In the genomic region with DNA sequence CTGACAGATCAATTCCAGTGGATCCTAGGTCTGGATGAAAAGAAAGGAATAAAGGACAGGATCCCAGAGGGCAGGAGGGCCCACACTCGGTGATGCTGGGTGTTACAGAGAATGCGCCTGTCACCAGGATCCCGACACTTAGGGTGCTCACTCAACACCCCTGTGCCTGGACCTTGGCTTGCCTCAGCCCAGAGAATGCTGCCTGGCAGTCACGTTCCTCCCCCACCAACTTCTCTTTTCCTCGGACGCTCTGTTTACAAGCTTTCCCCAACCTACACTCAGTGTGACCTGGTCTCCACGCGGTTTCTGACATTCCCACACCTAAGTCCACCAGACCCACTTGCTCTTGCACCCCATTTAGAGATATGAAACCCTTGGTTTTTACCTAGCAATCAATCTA, we compare ENCODE assay signal across 13 cellular contexts. TPM values are rescaled to one million over a fixed set of nuclear protein-coding genes. Genes with fewer than 3 reads are reported as not detected.
DNase-seq lines count a peak whose midpoint lies in the region; ATAC-seq lines count a peak whose summit lies in the region.
"Had no signal": no experiment of that assay in that cellular context is flagged by ENCODE, and none has a peak within 500 bp of the region (broad histone marks: within the 10 kb centered on the region; RNA-seq: fewer than 3 reads in every experiment).

No MANE protein-coding gene starts in this region.

- H3K27me3 ChIP-seq in effector memory CD4-positive, alpha-beta T cell (replicated peaks; ENCODE audit: control insufficient read depth, insufficient read depth, low read length, poor library complexity, severe bottlenecking), result no peaks in the 10 kb centered on the region
- H3K27me3 ChIP-seq: heart left ventricle, ovary had no signal

- H3K4me1 Mint-ChIP-seq in activated T-cell treated with anti-CD3 and anti-CD28 coated beads, Interleukin-2, amount 50 U/mL, for 72 hours (ENCODE audit: low read depth), result peaks cover 98% of the 10 kb centered on the region
- peaks cover 100% of the 10 kb centered on the region for H3K4me1 Mint-ChIP-seq in stimulated activated naive CD8-positive, alpha-beta T cell treated with anti-CD3 and anti-CD28 coated beads, Interleukin-15, amount 100 ng/mL, for 72 hours

- H3K36me3 ChIP-seq in effector memory CD4-positive, alpha-beta T cell (ENCODE audit: control insufficient read depth, insufficient read depth, low read length), result no peaks in the 10 kb centered on the region
- H3K36me3 ChIP-seq: cardiac muscle cell, heart left ventricle, left ventricle myocardium inferior, ovary had no signal

- H3K27ac ChIP-seq in effector memory CD4-positive, alpha-beta T cell (ENCODE audit: insufficient read depth, low read length, poor library complexity, severe bottlenecking), result peak overlapping the region; percentile 75
- H3K27ac ChIP-seq: cardiac muscle cell, left ventricle myocardium inferior, ovary had no signal

- no peaks in the 10 kb centered on the region for H3K27me3 Mint-ChIP-seq in activated T-cell treated with anti-CD3 and anti-CD28 coated beads, Interleukin-2, amount 50 U/mL, for 72 hours (ENCODE audit: low read depth)
- no peaks in the 10 kb centered on the region for H3K27me3 Mint-ChIP-seq in stimulated activated naive CD8-positive, alpha-beta T cell treated with anti-CD3 and anti-CD28 coated beads, Interleukin-15, amount 100 ng/mL, for 72 hours

- no peaks in the 10 kb centered on the region for H3K36me3 Mint-ChIP-seq in activated T-cell treated with anti-CD3 and anti-CD28 coated beads, Interleukin-2, amount 50 U/mL, for 72 hours (ENCODE audit: insufficient read depth in 2 of 2)

- peaks cover 59% of the 10 kb centered on the region for H3K4me1 ChIP-seq in effector memory CD4-positive, alpha-beta T cell (ENCODE audit: control insufficient read depth, insufficient read depth, low read length, poor library complexity, severe bottlenecking)

- H3K4me3 Mint-ChIP-seq in activated T-cell treated with anti-CD3 and anti-CD28 coated beads, Interleukin-2, amount 50 U/mL, for 72 hours, result peak overlapping the region; percentile 76 to 79
- peak overlapping the region; percentile 77 for H3K4me3 Mint-ChIP-seq in stimulated activated naive CD8-positive, alpha-beta T cell treated with anti-CD3 and anti-CD28 coated beads, Interleukin-15, amount 100 ng/mL, for 72 hours

- no peaks in the 10 kb centered on the region for H3K9me3 ChIP-seq in effector memory CD4-positive, alpha-beta T cell (ENCODE audit: control insufficient read depth, low read length)
- H3K9me3 ChIP-seq: heart left ventricle, left ventricle myocardium inferior, ovary had no signal

- peak overlapping the region; percentile 97 for H3K27ac Mint-ChIP-seq in activated T-cell treated with anti-CD3 and anti-CD28 coated beads, Interleukin-2, amount 50 U/mL, for 72 hours
- H3K27ac Mint-ChIP-seq in stimulated activated naive CD8-positive, alpha-beta T cell treated with anti-CD3 and anti-CD28 coated beads, Interleukin-15, amount 100 ng/mL, for 72 hours, result peak overlapping the region; percentile 98 to 99

- ATAC-seq in activated T-cell treated with anti-CD3 and anti-CD28 coated beads, Interleukin-2, amount 50 U/mL, for 72 hours (replicated peaks in 1 of 2), result no peak
- ATAC-seq in stimulated activated naive CD8-positive, alpha-beta T cell treated with anti-CD3 and anti-CD28 coated beads, Interleukin-15, amount 100 ng/mL, for 72 hours, result no peak
- ATAC-seq in GM19397 (IDR thresholded peaks at IDR 0.05; ENCODE audit: unreplicated experiment), result no peak
- ATAC-seq: heart left ventricle had no signal

- no peak for DNase-seq in activated T-cell treated with anti-CD3 and anti-CD28 coated beads, Interleukin-2, amount 50 U/mL, for 72 hours
- DNase-seq in activated T-cell treated with anti-CD3 and anti-CD28 coated beads, Interleukin-2, amount 50 U/mL, for 48 hours, result no peak
- DNase-seq in NOMO-1 treated with dmso at 0.1 percent for 144 hours (lab: John Stamatoyannopoulos, UW; ENCODE audit: unreplicated experiment) (peak; percentile 13), ureter (ENCODE audit: low spot score) (no peak), pons (ENCODE audit: low spot score) (no peak)
- no peak for DNase-seq in effector memory CD4-positive, alpha-beta T cell
- no peak for DNase-seq in stimulated activated naive CD8-positive, alpha-beta T cell treated with anti-CD3 and anti-CD28 coated beads, Interleukin-15, amount 100 ng/mL, for 72 hours
- DNase-seq: heart left ventricle, left ventricle myocardium inferior, NCI-H2107, ovary had no signal

- no peaks in the 10 kb centered on the region for H3K9me3 Mint-ChIP-seq in activated T-cell treated with anti-CD3 and anti-CD28 coated beads, Interleukin-2, amount 50 U/mL, for 72 hours
- no peaks in the 10 kb centered on the region for H3K9me3 Mint-ChIP-seq in stimulated activated naive CD8-positive, alpha-beta T cell treated with anti-CD3 and anti-CD28 coated beads, Interleukin-15, amount 100 ng/mL, for 72 hours

- no peak overlapping the region for H3K4me3 ChIP-seq in effector memory CD4-positive, alpha-beta T cell (ENCODE audit: insufficient read depth, low read depth, low read length, poor library complexity, severe bottlenecking)
- H3K4me3 ChIP-seq: cardiac muscle cell, heart left ventricle, left ventricle myocardium inferior, ovary had no signal

RNA-seq across cellular contexts. Expression of gene ETS1, which starts 38.0 kb away (rescaled TPM):
- total RNA-seq in activated T-cell treated with anti-CD3 and anti-CD28 coated beads, Interleukin-2, amount 50 U/mL, for 72 hours, result 100 to 1,000 TPM; 713 to 736 TPM
- 112 TPM for total RNA-seq in ureter
